Comparison of ENCODE assay signal across 7 cellular contexts in genomic region chr22:37660709-37661045, GRCh38. TPM values are rescaled to one million over a fixed set of nuclear protein-coding genes. Genes with fewer than 3 reads are reported as not detected.
DNase-seq lines count a peak whose midpoint lies in the region; ATAC-seq and TF ChIP-seq lines count a peak whose summit lies in the region.

No MANE protein-coding gene starts in this region.

- peaks cover 15% of the 10 kb centered on the region; the same call in 1 of the 2 replicates for H3F3A ChIP-seq in GM23338 (replicated peaks; ENCODE audit: low read depth)

- DNase-seq in GM23338 (ENCODE audit: low spot score): no peak
- DNase-seq in RWPE1 (ENCODE audit: low spot score): no peak
- DNase-seq in esophagus muscularis mucosa (ENCODE audit: extremely low spot score): no peak

- H3K4me1 Mint-ChIP-seq in GM23338: peaks cover 25% of the 10 kb centered on the region

- POLR2A ChIA-PET in RWPE1 (lab: Yijun Ruan, JAX; ENCODE audit: low non-redundant PET): no interaction called here

- H3K9me3 Mint-ChIP-seq in GM23338: no peaks in the 10 kb centered on the region; the same call in 2 of the 3 replicates

- peak overlapping the region; percentile 89 for H3K4me3 Mint-ChIP-seq in GM23338

- H4K20me1 ChIP-seq in GM23338 (replicated peaks; ENCODE audit: insufficient read depth): peaks cover 30% of the 10 kb centered on the region

- H3K27ac ChIP-seq in GM23338 (ENCODE audit: low read depth) (no peak overlapping the region), RWPE1 (peak overlapping the region; percentile 80), esophagus muscularis mucosa (replicated peaks in 1 of 4) (peak overlapping the region; percentile 77 to 87 (median 80)), skeletal muscle tissue (ENCODE audit: low read depth, low read length) (peak overlapping the region; percentile 64)

- intact Hi-C loops in esophagus muscularis mucosa (cut with DNase I): no loop called here

- ATAC-seq in GM23338: no peak
- ATAC-seq in HG03196 (IDR thresholded peaks at IDR 0.05; ENCODE audit: unreplicated experiment): no peak
- ATAC-seq in GM19324 (IDR thresholded peaks at IDR 0.05; ENCODE audit: low FRiP score, unreplicated experiment): no peak
- no peak for ATAC-seq in HG02642 (IDR thresholded peaks at IDR 0.05; ENCODE audit: poor library complexity, unreplicated experiment)

- no peaks in the 10 kb centered on the region for H3K27me3 ChIP-seq in GM23338 (ENCODE audit: insufficient read depth)
- no peaks in the 10 kb centered on the region for H3K27me3 ChIP-seq in esophagus muscularis mucosa
- no peaks in the 10 kb centered on the region for H3K27me3 ChIP-seq in skeletal muscle tissue (ENCODE audit: control insufficient read depth in 3 of 3, insufficient read depth in 3 of 3, low read length in 3 of 3)

- no peak overlapping the region for H3K27ac Mint-ChIP-seq in GM23338

- CTCF ChIA-PET in RWPE1 (lab: Yijun Ruan, JAX): no interaction called here

- H3K4me1 ChIP-seq in GM23338 (ENCODE audit: insufficient read depth) (peaks cover 5% of the 10 kb centered on the region; the same call in 1 of the 2 replicates), esophagus muscularis mucosa (peaks cover 36 to 67% (median 61%) of the 10 kb centered on the region in 4 donors), skeletal muscle tissue (ENCODE audit: control insufficient read depth in 3 of 3, insufficient read depth in 3 of 3, low read length in 3 of 3) (peaks cover 50 to 57% (median 55%) of the 10 kb centered on the region in 3 donors)

- no peaks in the 10 kb centered on the region for H3K9me2 ChIP-seq in GM23338 (ENCODE audit: insufficient read depth)

- peaks cover 11% of the 10 kb centered on the region for H3K27me3 Mint-ChIP-seq in GM23338 (ENCODE audit: insufficient read depth, low read depth, poor library complexity)

- H3K4me3 ChIP-seq in GM23338 (no peak overlapping the region), esophagus muscularis mucosa (peak overlapping the region in 1 of 4 donors; percentile 6), skeletal muscle tissue (ENCODE audit: low read length in 3 of 3) (peak overlapping the region; percentile 11 to 49 (median 45))

- peaks cover 59% of the 10 kb centered on the region for H3K79me2 ChIP-seq in GM23338 (replicated peaks; ENCODE audit: insufficient read depth)

- H3K36me3 ChIP-seq in GM23338 (ENCODE audit: insufficient read depth) (no peaks in the 10 kb centered on the region), esophagus muscularis mucosa (peaks cover 0 to 5% (median 4%) of the 10 kb centered on the region in 4 donors), skeletal muscle tissue (ENCODE audit: control insufficient read depth in 3 of 3, insufficient read depth in 3 of 3, low read length in 3 of 3) (peaks cover 0 to 4% (median 2%) of the 10 kb centered on the region in 3 donors)

- TF ChIP-seq CTCF in GM23338 (conservative IDR thresholded peaks at IDR 0.05; ENCODE audit: low read depth in 2 of 2) (no peak), RWPE1 (conservative IDR thresholded peaks at IDR 0.05; ENCODE audit: low read depth) (no peak), esophagus muscularis mucosa (IDR thresholded peaks at IDR 0.05) (no peak)

- TF ChIP-seq POLR2A in esophagus muscularis mucosa (IDR thresholded peaks at IDR 0.05; ENCODE audit: low read depth): no peak

- H3K4me2 ChIP-seq in GM23338: no peak overlapping the region

- H3K9me3 ChIP-seq in esophagus muscularis mucosa (no peaks in the 10 kb centered on the region), skeletal muscle tissue (ENCODE audit: control insufficient read depth in 3 of 3, low read length in 3 of 3) (no peaks in the 10 kb centered on the region)

- H2AFZ ChIP-seq in GM23338: no peak overlapping the region

- 72% methylated on average over 2 of the region's 2 CpGs for WGBS in esophagus muscularis mucosa

- H3K36me3 Mint-ChIP-seq in GM23338 (ENCODE audit: low read depth): peaks cover 8% of the 10 kb centered on the region

- peak overlapping the region; percentile 16 to 88 (median 39) for H3K9ac ChIP-seq in skeletal muscle tissue (ENCODE audit: low read depth in 1 of 3, low read length in 3 of 3)

- no peak for TF ChIP-seq EP300 in esophagus muscularis mucosa (IDR thresholded peaks at IDR 0.05)

TF ChIP-seq in GM23338, 12 proteins besides CTCF, POLR2A, EP300 and RAD21:
- no peak for TF ChIP-seq EZH2 (IDR thresholded peaks at IDR 0.05; ENCODE audit: low read depth, unreplicated experiment)
- no peak for TF ChIP-seq STAT1 (IDR thresholded peaks at IDR 0.05; ENCODE audit: unreplicated experiment)
- TF ChIP-seq ETS1 (IDR thresholded peaks at IDR 0.05): no peak

RNA-seq across cellular contexts. Expression of gene PDXP, which starts 2.2 kb away (rescaled TPM):
- total RNA-seq in GM23338 (2014; rRNA removed; shearing (Covaris generic)): 44.2 and 55.6 TPM in 2 replicates
- polyA plus RNA-seq in GM23338 (2016; fragmentation: Nextera tagmentation; extraction: Ambion mirVana): 15.0 and 18.5 TPM in 2 replicates
- total RNA-seq in esophagus muscularis mucosa (10 to 100 TPM in 3 of 4 donors, 1 to 10 TPM in 1; 7.3 to 28.3 (median 17.4) TPM), skeletal muscle tissue (8.9 TPM)

RNA-seq across cellular contexts. Expression of gene LGALS1, which starts 14.8 kb away (rescaled TPM):
- total RNA-seq in GM23338 (2014; rRNA removed; shearing (Covaris generic)): 31.2 and 58.7 TPM in 2 replicates
- polyA plus RNA-seq in GM23338 (2016; fragmentation: Nextera tagmentation; extraction: Ambion mirVana): 62.5 and 72.6 TPM in 2 replicates
- 1,000 to 10,000 TPM in 3 of 4 donors, 100 to 1,000 TPM in 1; 710 to 1,112 (median 1,021) TPM for total RNA-seq in esophagus muscularis mucosa
- 3,417 TPM for total RNA-seq in skeletal muscle tissue

RNA-seq across cellular contexts. Expression of gene SH3BP1, which starts 21.2 kb away (rescaled TPM):
- 46.7 and 50.4 TPM in 2 replicates for total RNA-seq in GM23338 (2014; rRNA removed; shearing (Covaris generic))
- 9.5 and 10.9 TPM in 2 replicates for polyA plus RNA-seq in GM23338 (2016; fragmentation: Nextera tagmentation; extraction: Ambion mirVana)
- total RNA-seq in esophagus muscularis mucosa: 1 to 10 TPM; 1.5 to 7.5 (median 4.3) TPM
- total RNA-seq in skeletal muscle tissue: 9.9 TPM

RNA-seq across cellular contexts. Expression of gene NOL12, which starts 25.5 kb away (rescaled TPM):
- 18.6 and 22.2 TPM in 2 replicates for total RNA-seq in GM23338 (2014; rRNA removed; shearing (Covaris generic))
- 48.5 and 58.8 TPM in 2 replicates for polyA plus RNA-seq in GM23338 (2016; fragmentation: Nextera tagmentation; extraction: Ambion mirVana)
- total RNA-seq in esophagus muscularis mucosa (10 to 100 TPM in 3 of 4 donors, 1 to 10 TPM in 1; 9.1 to 18.4 (median 14.5) TPM), skeletal muscle tissue (7.8 TPM)

RNA-seq across cellular contexts. Expression of gene TRIOBP, which starts 36.2 kb away (rescaled TPM):
- total RNA-seq in GM23338 (2014; rRNA removed; shearing (Covaris generic)): 41.2 and 48.4 TPM in 2 replicates
- polyA plus RNA-seq in GM23338 (2016; fragmentation: Nextera tagmentation; extraction: Ambion mirVana): 21.4 and 22.6 TPM in 2 replicates
- total RNA-seq in esophagus muscularis mucosa (100 to 1,000 TPM; 150 to 208 (median 182) TPM), skeletal muscle tissue (26.6 TPM)

Comparison
In these comparisons a context has a peak if more than half of its experiments do, and no peak if none do; other contexts are left out.
1. RNA of gene LGALS1, which starts 14.8 kb away (total RNA-seq): 3,417 TPM in skeletal muscle tissue (single experiment) and 710 to 1,112 TPM in esophagus muscularis mucosa; 31.2 to 58.7 TPM in GM23338; every median in the first group is over 10 times any median in the second.